Comparison of ENCODE assay signal across 10 cellular contexts in genomic region chr6:121932071-121933009, GRCh38.
DNase-seq lines count a peak whose midpoint lies in the region; ATAC-seq and TF ChIP-seq lines count a peak whose summit lies in the region.
"Had no signal": no experiment of that assay in that cellular context is flagged by ENCODE, and none has a peak within 500 bp of the region (broad histone marks: within the 10 kb centered on the region; RNA-seq: fewer than 3 reads in every experiment).

No MANE protein-coding gene starts in this region.

- H3K36me3 ChIP-seq in right atrium auricular region: no peaks in the 10 kb centered on the region
- H3K36me3 ChIP-seq in brain microvascular endothelial cell (replicated peaks): no peaks in the 10 kb centered on the region
- no peaks in the 10 kb centered on the region for H3K36me3 ChIP-seq in vagina

- ATAC-seq in Right ventricle myocardium inferior: peak; percentile 79
- ATAC-seq in activated CD8-positive, alpha-beta T cell treated with anti-CD3 and anti-CD28 coated beads for 36 hours: no peak
- ATAC-seq in GM21786 (IDR thresholded peaks at IDR 0.05; ENCODE audit: unreplicated experiment): no peak
- ATAC-seq: mucosa of descending colon had no signal

- no peaks in the 10 kb centered on the region for H3K4me1 Mint-ChIP-seq in activated CD8-positive, alpha-beta T cell treated with anti-CD3 and anti-CD28 coated beads for 36 hours (ENCODE audit: low read depth)

- CTCF ChIA-PET in activated CD8-positive, alpha-beta T cell treated with anti-CD3 and anti-CD28 coated beads for 36 hours (lab: Charles Lee): no interaction called here

- H3K36me3 Mint-ChIP-seq in activated CD8-positive, alpha-beta T cell treated with anti-CD3 and anti-CD28 coated beads for 36 hours (ENCODE audit: low read depth): no peaks in the 10 kb centered on the region

- intact Hi-C loops in Right ventricle myocardium inferior (cut with DNase I) (no loop called here), vagina (cut with DNase I) (no loop called here)
- intact Hi-C loops in activated CD8-positive, alpha-beta T cell treated with anti-CD3 and anti-CD28 coated beads for 36 hours (cut with micrococcal nuclease): no loop called here

- no peak overlapping the region for H3K27ac Mint-ChIP-seq in activated CD8-positive, alpha-beta T cell treated with anti-CD3 and anti-CD28 coated beads for 36 hours
- H3K27ac Mint-ChIP-seq: stimulated activated naive CD8-positive, alpha-beta T cell treated with anti-CD3 and anti-CD28 coated beads, Interleukin-15, Interleukin-2, amounts not matched to agents 100 ng/mL and 50 ng/mL, for 24 hours had no signal

- no peaks in the 10 kb centered on the region for H3K27me3 Mint-ChIP-seq in activated CD8-positive, alpha-beta T cell treated with anti-CD3 and anti-CD28 coated beads for 36 hours
- H3K27me3 Mint-ChIP-seq: stimulated activated naive CD8-positive, alpha-beta T cell treated with anti-CD3 and anti-CD28 coated beads, Interleukin-15, Interleukin-2, amounts not matched to agents 100 ng/mL and 50 ng/mL, for 24 hours had no signal

- H3K4me3 ChIP-seq in right atrium auricular region (no peak overlapping the region), brain microvascular endothelial cell (ENCODE audit: low read depth, low read length) (no peak overlapping the region), vagina (peak overlapping the region in 1 of 2 donors; percentile 20)
- H3K4me3 ChIP-seq: mucosa of descending colon had no signal

- in situ Hi-C loops in brain microvascular endothelial cell (cut with HindIII; ENCODE audit: low pct_ligation_motif_present, low sequenced_read_pairs): no loop called here

- no peaks in the 10 kb centered on the region for H3K27me3 ChIP-seq in right atrium auricular region
- no peaks in the 10 kb centered on the region for H3K27me3 ChIP-seq in brain microvascular endothelial cell (replicated peaks)
- H3K27me3 ChIP-seq in vagina: no peaks in the 10 kb centered on the region

- H3K4me1 ChIP-seq in right atrium auricular region (peaks cover 0 to 15% of the 10 kb centered on the region in 2 donors), vagina (no peaks in the 10 kb centered on the region)

- H3K9me3 ChIP-seq in right atrium auricular region: no peaks in the 10 kb centered on the region
- H3K9me3 ChIP-seq in vagina: no peaks in the 10 kb centered on the region
- H3K9me3 ChIP-seq: mucosa of descending colon had no signal

- DNase-seq in Right ventricle myocardium inferior (ENCODE audit: missing footprints) (no peak), right atrium auricular region (ENCODE audit: low spot score) (no peak), brain microvascular endothelial cell (peak; percentile 86), iris pigment epithelial cell (ENCODE audit: low read depth) (peak; percentile 86), vagina (ENCODE audit: extremely low spot score in 2 of 2) (no peak), NCI-H82 treated with DMSO at 0.1 percent for 48 hours (lab: John Stamatoyannopoulos, UW; ENCODE audit: unreplicated experiment) (no peak)
- no peak for DNase-seq in activated CD8-positive, alpha-beta T cell treated with anti-CD3 and anti-CD28 coated beads for 36 hours

- no peaks in the 10 kb centered on the region for H3K9me3 Mint-ChIP-seq in activated CD8-positive, alpha-beta T cell treated with anti-CD3 and anti-CD28 coated beads for 36 hours
- H3K9me3 Mint-ChIP-seq: stimulated activated naive CD8-positive, alpha-beta T cell treated with anti-CD3 and anti-CD28 coated beads, Interleukin-15, Interleukin-2, amounts not matched to agents 100 ng/mL and 50 ng/mL, for 24 hours had no signal

- H3K27ac ChIP-seq in right atrium auricular region (peak overlapping the region in 1 of 2 donors; percentile 56), brain microvascular endothelial cell (peak overlapping the region; percentile 25), vagina (peak overlapping the region; percentile 44)

- TF ChIP-seq POLR2A in vagina (IDR thresholded peaks at IDR 0.05): no peak

- POLR2A ChIA-PET in activated CD8-positive, alpha-beta T cell treated with anti-CD3 and anti-CD28 coated beads for 36 hours (lab: Charles Lee): no interaction called here

- H3K4me3 Mint-ChIP-seq in activated CD8-positive, alpha-beta T cell treated with anti-CD3 and anti-CD28 coated beads for 36 hours: no peak overlapping the region
- H3K4me3 Mint-ChIP-seq: stimulated activated naive CD8-positive, alpha-beta T cell treated with anti-CD3 and anti-CD28 coated beads, Interleukin-15, Interleukin-2, amounts not matched to agents 100 ng/mL and 50 ng/mL, for 24 hours had no signal

- TF ChIP-seq CTCF in right atrium auricular region (IDR thresholded peaks at IDR 0.05): no peak
- no peak for TF ChIP-seq CTCF in brain microvascular endothelial cell (IDR thresholded peaks at IDR 0.05; ENCODE audit: low read depth, low read length, missing control alignments)
- TF ChIP-seq CTCF in vagina (IDR thresholded peaks at IDR 0.05): no peak
- no peak for TF ChIP-seq CTCF in activated CD8-positive, alpha-beta T cell treated with anti-CD3 and anti-CD28 coated beads for 36 hours (IDR thresholded peaks at IDR 0.05)

Comparison
In these comparisons a context has a peak if more than half of its experiments do, and no peak if none do; other contexts are left out.
1. DNase-seq: peak in brain microvascular endothelial cell (single experiment) and iris pigment epithelial cell (single experiment); none in Right ventricle myocardium inferior (single experiment), right atrium auricular region (single experiment), vagina (0 of 2), NCI-H82 treated with DMSO at 0.1 percent for 48 hours (single experiment) and activated CD8-positive, alpha-beta T cell treated with anti-CD3 and anti-CD28 coated beads for 36 hours (single experiment).